Comparison of ENCODE assay signal across 1 cellular context in genomic region chr1:58874757-58875755, GRCh38.
A peak's percentile ranks its signal among the peaks of the same experiment; 100 is the strongest.
TF ChIP-seq lines count a peak whose summit lies in the region.

No MANE protein-coding gene starts in this region.

TF ChIP-seq in H1, 55 proteins besides CTCF, POLR2A, EP300 and RAD21 (continued from another document):
- TF ChIP-seq ATF2 (IDR thresholded peaks at IDR 0.05; ENCODE audit: low read length), result peak; percentile 51; the same call in 1 of the 2 replicates
- TF ChIP-seq MAX (IDR thresholded peaks at IDR 0.05), result 0 out of 2 replicates have a peak, but pooled peaks have one; percentile 27
- TF ChIP-seq CHD7 (IDR thresholded peaks at IDR 0.05; ENCODE audit: insufficient replicate concordance, low read length), result peak; percentile 29
- no peak for TF ChIP-seq CREB1 (IDR thresholded peaks at IDR 0.05)
- TF ChIP-seq FOSL1 (IDR thresholded peaks at IDR 0.05; ENCODE audit: insufficient read depth, low read depth, low read length), result no peak
